ENCODE assay signal across 12 cellular contexts in genomic region chr13:43127103-43127817, GRCh38.
DNase-seq lines count a peak whose midpoint lies in the region; ATAC-seq, FAIRE-seq and TF ChIP-seq lines count a peak whose summit lies in the region.
"Had no signal": no experiment of that assay in that cellular context is flagged by ENCODE, and none has a peak within 500 bp of the region (broad histone marks: within the 10 kb centered on the region; RNA-seq: fewer than 3 reads in every experiment).

No MANE protein-coding gene starts in this region.

- H3K23me2 ChIP-seq in H1 (ENCODE audit: low read depth, low read length), result no peaks in the 10 kb centered on the region

- H2BK12ac ChIP-seq in H1 (ENCODE audit: low read depth, low read length), result no peak overlapping the region

- no peak overlapping the region for H3K56ac ChIP-seq in H1 (replicated peaks; ENCODE audit: insufficient read length, low read depth, low read length)

- H3K4me1 Mint-ChIP-seq in nephron progenitor cell (peaks cover 46% of the 10 kb centered on the region), Caco-2 (ENCODE audit: low read depth, unreplicated experiment) (peaks cover 11% of the 10 kb centered on the region)

- no peak overlapping the region for H3K14ac ChIP-seq in H1 (ENCODE audit: insufficient read length)

- H3K79me1 ChIP-seq in H1 (ENCODE audit: low read depth, low read length), result no peaks in the 10 kb centered on the region

- H2AK5ac ChIP-seq in H1 (ENCODE audit: low read depth, low read length), result no peak overlapping the region

- no peak overlapping the region for H2BK15ac ChIP-seq in H1 (ENCODE audit: low read length)

- no peak overlapping the region for H3K23ac ChIP-seq in H1 (ENCODE audit: insufficient read length)

- H4K20me1 ChIP-seq in H1 (replicated peaks in 1 of 2; ENCODE audit: control insufficient read depth in 1 of 2, insufficient read depth in 2 of 2, low read length in 2 of 2), result no peaks in the 10 kb centered on the region

- no peak for FAIRE-seq in H1 (lab: Jason Lieb, UNC)

- H3K9me3 ChIP-seq in H1 (ENCODE audit: insufficient read depth in 2 of 2, low read depth in 1 of 2, low read length in 1 of 2) (no peaks in the 10 kb centered on the region), Caco-2 (no peaks in the 10 kb centered on the region)
- H3K9me3 ChIP-seq: gastroesophageal sphincter had no signal

- TF ChIP-seq EP300 in H1 (IDR thresholded peaks at IDR 0.05; ENCODE audit: borderline replicate concordance in 1 of 2, low read depth in 2 of 2, low read length in 2 of 2), result no peak

- no peak overlapping the region for H2BK120ac ChIP-seq in H1 (replicated peaks; ENCODE audit: low read depth, low read length)

- peak overlapping the region in 1 of 2 experiments; percentile 9; a peak in 2 of 4 replicates for H3K4me2 ChIP-seq in H1 (ENCODE audit: insufficient read depth in 1 of 2, low read depth in 2 of 2, low read length in 2 of 2)

- H3K27ac Mint-ChIP-seq in nephron progenitor cell, result no peak overlapping the region
- H3K27ac Mint-ChIP-seq in Caco-2 (ENCODE audit: unreplicated experiment), result no peak overlapping the region

- no peak overlapping the region for H4K5ac ChIP-seq in H1 (ENCODE audit: insufficient read length, low read depth, low read length)

- no peaks in the 10 kb centered on the region for H3K36me3 Mint-ChIP-seq in nephron progenitor cell (ENCODE audit: low read depth)
- no peaks in the 10 kb centered on the region for H3K36me3 Mint-ChIP-seq in Caco-2 (ENCODE audit: insufficient read depth, unreplicated experiment)

- H3K9ac ChIP-seq in H1 (replicated peaks in 1 of 4; ENCODE audit: extremely low read depth in 1 of 4, low read depth in 3 of 4, low read length in 3 of 4), result no peak overlapping the region

- no TSS peak for BruUV-seq in Caco-2 (replicated peaks; lab: Mats Ljungman, UMichigan)

- H3K4me3 Mint-ChIP-seq in nephron progenitor cell (peak overlapping the region; percentile 11), Caco-2 (ENCODE audit: unreplicated experiment) (no peak overlapping the region)
- H3K4me3 Mint-ChIP-seq: central memory CD8-positive, alpha-beta T cell had no signal

- H3K27ac ChIP-seq in H1 (ENCODE audit: low read depth, low read length), result no peak overlapping the region
- H3K27ac ChIP-seq: gastroesophageal sphincter, skin epidermis had no signal

- H3K36me3 ChIP-seq in H1 (ENCODE audit: control insufficient read depth in 2 of 4, insufficient read depth in 4 of 4, low read length in 3 of 4), result no peaks in the 10 kb centered on the region
- no peaks in the 10 kb centered on the region for H3K36me3 ChIP-seq in Caco-2 (ENCODE audit: control insufficient read depth, insufficient read depth, low read length)
- H3K36me3 ChIP-seq: gastroesophageal sphincter had no signal

- H3K4me1 ChIP-seq in H1 (replicated peaks in 1 of 4; ENCODE audit: control insufficient read depth in 3 of 4, insufficient read depth in 4 of 4, low read length in 3 of 4), result peaks cover 3 to 13% (median 6%) of the 10 kb centered on the region in 4 experiments; a peak in 5 of 7 replicates
- peaks cover 4% of the 10 kb centered on the region; the same call in 1 of the 2 replicates for H3K4me1 ChIP-seq in Caco-2

- H3K4ac ChIP-seq in H1 (replicated peaks; ENCODE audit: insufficient read length, low read depth, low read length), result no peak overlapping the region

- DNase-seq in NCI-H69 (lab: John Stamatoyannopoulos, UW) (peak; percentile 76), H1 (ENCODE audit: low read depth in 1 of 2, low spot score in 2 of 2) (no peak), nephron progenitor cell (no peak), Caco-2 (no peak), kidney glomerular epithelial cell (lab: John Stamatoyannopoulos, UW) (no peak)
- DNase-seq in activated CD8-positive, alpha-beta memory T cell treated with anti-CD3 and anti-CD28 coated beads for 24 hours, result no peak
- DNase-seq: MM.1S had no signal

- peaks cover 2% of the 10 kb centered on the region for H3K27me3 Mint-ChIP-seq in nephron progenitor cell (ENCODE audit: low read depth, poor library complexity)
- no peaks in the 10 kb centered on the region for H3K27me3 Mint-ChIP-seq in Caco-2 (ENCODE audit: insufficient read depth, unreplicated experiment)

- no peak for TF ChIP-seq POLR2A in H1 (IDR thresholded peaks at IDR 0.05; ENCODE audit: control extremely low read depth in 1 of 2, low read depth in 2 of 2, low read length in 2 of 2)

- no peaks in the 10 kb centered on the region for H3K79me2 ChIP-seq in H1 (ENCODE audit: control insufficient read depth in 1 of 2, insufficient read depth in 2 of 2, low read length in 2 of 2)

- H3K4me3 ChIP-seq in H1 (ENCODE audit: extremely low read depth in 1 of 4, insufficient read depth in 2 of 4, low read depth in 3 of 4, low read length in 4 of 4), result no peak overlapping the region
- H3K4me3 ChIP-seq in Caco-2 (ENCODE audit: low read depth, low read length), result no peak overlapping the region
- H3K4me3 ChIP-seq: gastroesophageal sphincter, skin epidermis had no signal

- 54% methylated on average over 10 of the region's 10 CpGs; no CpG with 5 or more reads in 1 of the 2 experiments for WGBS in H1 (ENCODE audit: extremely low coverage in 1 of 2, insufficient coverage in 1 of 2, insufficient read length in 1 of 2, insufficient replicate concordance in 2 of 2, low coverage in 1 of 2, low lambda C conversion rate in 2 of 2, missing lambda C conversion rate in 1 of 2), 2 experiments

- CTCF ChIA-PET in H1 (lab: Charles Lee; ENCODE audit: partially characterized antibody), result interaction anchor here (0.7 kb wide), 1 partner anchor 705 kb away, joined by 3 read pairs; no protein-coding TSS in a partner anchor
- CTCF ChIA-PET in Caco-2 (lab: Charles Lee), result no interaction called here

- H2AFZ ChIP-seq in H1 (ENCODE audit: low read length), result no peak overlapping the region

- H4K8ac ChIP-seq in H1 (ENCODE audit: extremely low read depth, insufficient read depth, low read length), result no peak overlapping the region

- TF ChIP-seq RAD21 in H1 (IDR thresholded peaks at IDR 0.05 in 1 of 2, conservative IDR thresholded peaks at IDR 0.05 in 1 of 2; ENCODE audit: low read depth in 2 of 2, low read length in 2 of 2), result no peak

- ATAC-seq in GM18502 (IDR thresholded peaks at IDR 0.05; ENCODE audit: poor library complexity, unreplicated experiment), result peak; percentile 21
- no peak for ATAC-seq in HG03135 (IDR thresholded peaks at IDR 0.05; ENCODE audit: unreplicated experiment)
- ATAC-seq: gastroesophageal sphincter had no signal

- intact Hi-C loops in Caco-2 (cut with micrococcal nuclease; ENCODE audit: unreplicated experiment), result no loop called here

- no peaks in the 10 kb centered on the region; a peak in 1 of 7 replicates for H3K27me3 ChIP-seq in H1 (replicated peaks in 1 of 4; ENCODE audit: control insufficient read depth in 3 of 4, extremely low read depth in 1 of 4, insufficient read depth in 3 of 4, low read length in 3 of 4)
- no peaks in the 10 kb centered on the region; the same call in 1 of the 2 replicates for H3K27me3 ChIP-seq in Caco-2 (replicated peaks; ENCODE audit: control insufficient read depth, insufficient read depth, low read length)
- H3K27me3 ChIP-seq: gastroesophageal sphincter had no signal

- 0 out of 2 replicates have a peak overlapping the region, but pooled peaks have one; percentile 29 for H3K18ac ChIP-seq in H1 (ENCODE audit: extremely low read depth, low read length)

- POLR2A ChIA-PET in H1 (lab: Charles Lee; ENCODE audit: partially characterized antibody), result no interaction called here
- POLR2A ChIA-PET in Caco-2 (lab: Charles Lee), result no interaction called here

- H4K91ac ChIP-seq in H1 (replicated peaks; ENCODE audit: insufficient read length, low read length), result no peak overlapping the region

- TF ChIP-seq CTCF in H1 (IDR thresholded peaks at IDR 0.05; ENCODE audit: control extremely low read depth in 1 of 3, insufficient read depth in 1 of 3, low read depth in 1 of 3, low read length in 3 of 3), result no peak
- no peak for TF ChIP-seq CTCF in nephron progenitor cell (IDR thresholded peaks at IDR 0.05)
- TF ChIP-seq CTCF in Caco-2 (IDR thresholded peaks at IDR 0.05; ENCODE audit: insufficient read depth in 1 of 2, low read depth in 1 of 2, low read length in 1 of 2, severe bottlenecking in 1 of 2, unreplicated experiment in 1 of 2), result no peak

- H3K9me3 Mint-ChIP-seq in nephron progenitor cell (no peaks in the 10 kb centered on the region), Caco-2 (ENCODE audit: unreplicated experiment) (no peaks in the 10 kb centered on the region)
- H3K9me3 Mint-ChIP-seq: central memory CD8-positive, alpha-beta T cell had no signal

- no peak overlapping the region for H2BK5ac ChIP-seq in H1 (ENCODE audit: low read depth, low read length)

- H2BK20ac ChIP-seq in H1 (ENCODE audit: low read length), result 0 out of 2 replicates have a peak overlapping the region, but pooled peaks have one; percentile 8

TF ChIP-seq in H1, 55 proteins besides CTCF, POLR2A, EP300 and RAD21:
- no peak for TF ChIP-seq YY1 (IDR thresholded peaks at IDR 0.05; ENCODE audit: low read depth, low read length)
- TF ChIP-seq FOSL1 (IDR thresholded peaks at IDR 0.05; ENCODE audit: insufficient read depth, low read depth, low read length), result no peak
- TF ChIP-seq SIRT6 (IDR thresholded peaks at IDR 0.05; ENCODE audit: low read length), result no peak
- no peak for TF ChIP-seq E2F6 (IDR thresholded peaks at IDR 0.05)
- TF ChIP-seq POU5F1 (IDR thresholded peaks at IDR 0.05; ENCODE audit: low read depth, low read length), result no peak
- TF ChIP-seq TAF1 (IDR thresholded peaks at IDR 0.05; ENCODE audit: low read depth, low read length), result no peak
- no peak for TF ChIP-seq KDM1A (IDR thresholded peaks at IDR 0.05; ENCODE audit: borderline replicate concordance, low read length)
